ENCODE assay signal across 18 cellular contexts in the genomic region with DNA sequence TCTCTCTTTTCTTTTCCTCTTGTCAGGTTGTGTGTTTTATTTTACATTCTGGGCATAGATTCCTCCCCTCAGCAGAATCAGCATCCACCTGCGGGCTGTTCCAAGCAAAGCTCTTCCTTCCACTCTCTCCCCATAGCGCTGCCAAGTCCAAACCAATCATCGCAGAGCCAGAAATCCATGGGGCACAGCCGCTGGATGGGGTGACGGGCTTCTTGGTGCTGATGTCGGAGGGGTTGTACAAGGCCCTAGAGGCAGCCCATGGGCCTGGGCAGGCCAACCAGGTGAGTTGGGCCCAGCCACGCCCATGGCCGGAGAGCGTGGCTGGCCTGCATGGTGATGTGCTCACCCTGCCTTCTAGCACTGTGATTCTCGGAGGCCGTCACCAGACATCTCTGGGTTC. TPM values are rescaled to one million over a fixed set of nuclear protein-coding genes. Genes with fewer than 3 reads are reported as not detected.
"Had no signal": no experiment of that assay in that cellular context is flagged by ENCODE, and none has a peak within 500 bp of the region (broad histone marks: within the 10 kb centered on the region; RNA-seq: fewer than 3 reads in every experiment).

No MANE protein-coding gene starts in this region.

- H3K27me3 ChIP-seq: dorsolateral prefrontal cortex, heart left ventricle, ovary, right atrium auricular region, suprapubic skin, thyroid gland, upper lobe of left lung, uterus had no signal

- H3K27me3 Mint-ChIP-seq: naive thymus-derived CD4-positive, alpha-beta T cell had no signal

- H3K36me3 ChIP-seq: ovary, uterus had no signal

- H3K9me3 ChIP-seq: heart left ventricle, ovary, right atrium auricular region, suprapubic skin, thyroid gland, upper lobe of left lung, uterus had no signal

- H3K4me1 ChIP-seq: heart left ventricle, suprapubic skin, thyroid gland, upper lobe of left lung, uterus had no signal

- H3K9me3 Mint-ChIP-seq: naive thymus-derived CD4-positive, alpha-beta T cell had no signal

- DNase-seq: cortex of kidney; dorsolateral prefrontal cortex; effector CD8-positive, alpha-beta T cell; hypothalamus; mammary epithelial cell; naive thymus-derived CD4-positive, alpha-beta T cell; ovary; stimulated activated CD4-positive, alpha-beta T cell treated with anti-CD3 and anti-CD28 coated beads, Interleukin-2, amount 100 ng/mL, for 48 hours; stimulated activated naive CD8-positive, alpha-beta T cell treated with anti-CD3 and anti-CD28 coated beads, Interleukin-15, Interleukin-2, amounts not matched to agents 100 U/mL and 50 U/mL, for 24 hours; thyroid gland; upper lobe of left lung; uterus had no signal

- ATAC-seq: heart left ventricle; left lobe of liver; naive thymus-derived CD4-positive, alpha-beta T cell; stimulated activated naive CD8-positive, alpha-beta T cell treated with anti-CD3 and anti-CD28 coated beads, Interleukin-15, Interleukin-2, amounts not matched to agents 100 U/mL and 50 U/mL, for 24 hours had no signal

- H3K4me3 Mint-ChIP-seq: naive thymus-derived CD4-positive, alpha-beta T cell had no signal

- H3K4me2 ChIP-seq: smooth muscle cell had no signal

- H3K27ac ChIP-seq: dorsolateral prefrontal cortex, heart left ventricle, ovary, right atrium auricular region, suprapubic skin, thyroid gland, upper lobe of left lung had no signal

- H3K4me3 ChIP-seq: dorsolateral prefrontal cortex, heart left ventricle, ovary, right atrium auricular region, smooth muscle cell, suprapubic skin, thyroid gland, upper lobe of left lung, uterus had no signal

RNA-seq across cellular contexts. Expression of gene MGAT3, which starts 35.1 kb away (rescaled TPM):
- total RNA-seq: fibroblast of lung had no signal
- polyA plus RNA-seq: mammary epithelial cell; naive thymus-derived CD4-positive, alpha-beta T cell had no signal
